Comparison of ENCODE assay signal across 8 cellular contexts in the genomic region with DNA sequence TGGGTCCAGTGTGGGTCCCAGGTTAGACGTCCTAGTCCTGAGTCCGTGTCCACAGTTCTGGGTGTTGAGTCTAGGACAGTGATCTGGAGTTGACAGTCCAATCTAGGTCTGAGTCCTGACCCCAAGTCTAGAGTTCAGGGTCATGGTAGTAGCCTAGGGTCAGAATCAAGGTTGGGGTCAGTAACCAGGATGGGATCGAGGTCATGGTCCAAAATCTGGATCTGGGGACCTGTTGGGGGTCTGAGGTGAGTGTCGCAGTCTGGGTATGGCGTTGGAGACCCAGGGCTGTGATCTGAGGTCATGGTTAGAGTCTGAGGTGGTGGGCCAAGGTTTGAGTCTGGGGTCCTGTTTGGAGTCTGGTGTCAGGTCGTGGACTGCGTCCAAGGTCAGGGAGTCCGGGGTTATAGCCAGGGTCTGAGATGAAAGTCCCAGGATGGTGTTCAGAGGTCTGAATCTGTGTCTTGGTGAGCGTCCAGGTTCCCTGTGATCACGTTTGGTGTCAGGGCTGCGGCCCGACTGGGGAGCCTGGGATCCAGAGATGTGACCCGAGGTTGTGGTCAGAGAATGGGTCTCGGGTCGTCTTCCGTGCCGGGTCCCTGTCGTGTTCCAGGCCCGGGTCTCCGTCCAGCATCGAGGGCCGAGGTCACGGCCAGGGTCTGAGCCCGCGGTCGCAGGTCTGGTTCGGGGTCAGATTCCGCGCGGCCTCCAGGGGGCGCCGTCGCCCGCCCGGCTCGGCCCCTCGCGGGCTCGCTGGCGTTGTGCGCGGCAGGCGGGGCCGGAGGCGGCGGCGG.
DNase-seq lines count a peak whose midpoint lies in the region; ATAC-seq lines count a peak whose summit lies in the region.

No MANE protein-coding gene starts in this region.

- H3K9me3 ChIP-seq in mucosa of stomach (ENCODE audit: control insufficient read depth, low read length): no peaks in the 10 kb centered on the region

- H3K27ac ChIP-seq in epithelial cell of prostate: peak overlapping the region; percentile 66

- ATAC-seq in HG02763 (IDR thresholded peaks at IDR 0.05; ENCODE audit: unreplicated experiment): peak; percentile 55
- ATAC-seq in GM19395 (IDR thresholded peaks at IDR 0.05; ENCODE audit: unreplicated experiment): no peak

- no peaks in the 10 kb centered on the region for H3K27me3 ChIP-seq in mucosa of stomach (ENCODE audit: control insufficient read depth, insufficient read depth, low read length)

- no peak overlapping the region for H3K4me3 ChIP-seq in mucosa of stomach (ENCODE audit: low read length)

- peaks cover 36% of the 10 kb centered on the region for H3K36me3 Mint-ChIP-seq in stimulated activated naive CD8-positive, alpha-beta T cell treated with anti-CD3 and anti-CD28 coated beads, Interleukin-15, Interleukin-2, amounts not matched to agents 100 ng/mL and 50 ng/mL, for 24 hours (ENCODE audit: low read depth)

- peak overlapping the region; percentile 69 for H3K9ac ChIP-seq in mucosa of stomach (ENCODE audit: low read length)

- no peaks in the 10 kb centered on the region for H3K9me3 Mint-ChIP-seq in stimulated activated naive CD8-positive, alpha-beta T cell treated with anti-CD3 and anti-CD28 coated beads, Interleukin-15, Interleukin-2, amounts not matched to agents 100 ng/mL and 50 ng/mL, for 24 hours

- DNase-seq in GF-D8 (lab: John Stamatoyannopoulos, UW): peak; percentile 4
- peak; percentile 82 for DNase-seq in NCI-H69 (lab: John Stamatoyannopoulos, UW)
- peak; percentile 95 for DNase-seq in activated CD8-positive, alpha-beta memory T cell treated with anti-CD3 and anti-CD28 coated beads, Interleukin-2, amount 50 U/mL, for 48 hours
- DNase-seq in epithelial cell of prostate (ENCODE audit: low read depth, low spot score): no peak

- H3K4me1 ChIP-seq in mucosa of stomach (ENCODE audit: control insufficient read depth, insufficient read depth, low read length): peaks cover 56% of the 10 kb centered on the region

- peak overlapping the region; percentile 78 for H3K4me3 Mint-ChIP-seq in stimulated activated naive CD8-positive, alpha-beta T cell treated with anti-CD3 and anti-CD28 coated beads, Interleukin-15, Interleukin-2, amounts not matched to agents 100 ng/mL and 50 ng/mL, for 24 hours

- no peaks in the 10 kb centered on the region for H3K27me3 Mint-ChIP-seq in stimulated activated naive CD8-positive, alpha-beta T cell treated with anti-CD3 and anti-CD28 coated beads, Interleukin-15, Interleukin-2, amounts not matched to agents 100 ng/mL and 50 ng/mL, for 24 hours

- H3K27ac Mint-ChIP-seq in stimulated activated naive CD8-positive, alpha-beta T cell treated with anti-CD3 and anti-CD28 coated beads, Interleukin-15, Interleukin-2, amounts not matched to agents 100 ng/mL and 50 ng/mL, for 24 hours: peak overlapping the region; percentile 89

- H3K4me1 Mint-ChIP-seq in stimulated activated naive CD8-positive, alpha-beta T cell treated with anti-CD3 and anti-CD28 coated beads, Interleukin-15, Interleukin-2, amounts not matched to agents 100 ng/mL and 50 ng/mL, for 24 hours (ENCODE audit: low read depth): peaks cover 79% of the 10 kb centered on the region

- H3K36me3 ChIP-seq in mucosa of stomach (ENCODE audit: control insufficient read depth, insufficient read depth, low read length): no peaks in the 10 kb centered on the region
